1 cellular context compared by ENCODE assay signal in genomic region chr2:200509608-200510433, GRCh38.
TF ChIP-seq lines count a peak whose summit lies in the region.

Gene KCTD18 (minus strand): TSS chr2:200510068. CDS start chr2:200507016, 3,052 bp downstream.

TF ChIP-seq in K562, 482 proteins besides CTCF, POLR2A, EP300 and RAD21 (continued from another document and continues in another):
- TF ChIP-seq MAX (CRISPR knock-in tag; IDR thresholded peaks at IDR 0.05) (peak; percentile 66), TEAD4 (IDR thresholded peaks at IDR 0.05; ENCODE audit: low read length) (no peak), TEAD4 (CRISPR knock-in tag; IDR thresholded peaks at IDR 0.05; ENCODE audit: borderline replicate concordance) (no peak), ZNF24 (IDR thresholded peaks at IDR 0.05) (no peak), USF2 (CRISPR knock-in tag; IDR thresholded peaks at IDR 0.05) (no peak), VEZF1 (CRISPR knock-in tag; IDR thresholded peaks at IDR 0.05) (peak; percentile 92), ELK3 (CRISPR knock-in tag; IDR thresholded peaks at IDR 0.05) (no peak), UBTF (IDR thresholded peaks at IDR 0.05; ENCODE audit: borderline replicate concordance in 1 of 2, low read depth in 2 of 2, low read length in 2 of 2) (peak in 1 of 2 experiments; percentile 18; a peak in 1 of 4 replicates), HDAC2 (IDR thresholded peaks at IDR 0.05) (0 out of 2 replicates have a peak, but pooled peaks have one; percentile 37), MAZ (CRISPR knock-in tag; conservative IDR thresholded peaks at IDR 0.05 in 1 of 2, IDR thresholded peaks at IDR 0.05 in 1 of 2) (peak; percentile 88 to 96), KAT8 (IDR thresholded peaks at IDR 0.05; ENCODE audit: low read depth) (no peak), ZNF140 (CRISPR knock-in tag; IDR thresholded peaks at IDR 0.05) (no peak), E2F1 (CRISPR knock-in tag; IDR thresholded peaks at IDR 0.05) (no peak), RBFOX2 (IDR thresholded peaks at IDR 0.05; ENCODE audit: low read depth, low read length) (peak; percentile 85), RBM15 (IDR thresholded peaks at IDR 0.05; ENCODE audit: insufficient read depth, low read length) (no peak), ZNF79 (CRISPR knock-in tag; IDR thresholded peaks at IDR 0.05; ENCODE audit: low read depth) (no peak), DPF2 (IDR thresholded peaks at IDR 0.05) (no peak), YBX1 (IDR thresholded peaks at IDR 0.05) (no peak), IRF1 (CRISPR knock-in tag; IDR thresholded peaks at IDR 0.05; ENCODE audit: borderline replicate concordance) (no peak), CHAMP1 (IDR thresholded peaks at IDR 0.05) (no peak), FIP1L1 (IDR thresholded peaks at IDR 0.05; ENCODE audit: low read depth, low read length, poor library complexity, severe bottlenecking) (peak; percentile 24), NFIC (IDR thresholded peaks at IDR 0.05) (peak; percentile 40), GATAD2B (IDR thresholded peaks at IDR 0.05; ENCODE audit: borderline replicate concordance) (peak; percentile 99), ZNF41 (CRISPR knock-in tag; conservative IDR thresholded peaks at IDR 0.05) (no peak), JUNB (CRISPR knock-in tag; conservative IDR thresholded peaks at IDR 0.05) (no peak), CTCFL (IDR thresholded peaks at IDR 0.05; ENCODE audit: borderline replicate concordance, insufficient read depth, low read depth, low read length, poor library complexity, severe bottlenecking) (peak; percentile 90), ZNF436 (CRISPR knock-in tag; IDR thresholded peaks at IDR 0.05) (no peak), ZNF324 (CRISPR knock-in tag; IDR thresholded peaks at IDR 0.05) (no peak), ZBTB40 (IDR thresholded peaks at IDR 0.05) (no peak; the same call in 1 of the 2 replicates), ZBTB40 (CRISPR knock-in tag; IDR thresholded peaks at IDR 0.05) (no peak), ELK1 (CRISPR knock-in tag; IDR thresholded peaks at IDR 0.05) (no peak), SRSF7 (optimal IDR thresholded peaks at IDR 0.05; ENCODE audit: low read depth, low read length) (no peak), TCF7 (IDR thresholded peaks at IDR 0.05; ENCODE audit: borderline replicate concordance) (no peak)
